ENCODE assay signal across 25 cellular contexts in the genomic region with DNA sequence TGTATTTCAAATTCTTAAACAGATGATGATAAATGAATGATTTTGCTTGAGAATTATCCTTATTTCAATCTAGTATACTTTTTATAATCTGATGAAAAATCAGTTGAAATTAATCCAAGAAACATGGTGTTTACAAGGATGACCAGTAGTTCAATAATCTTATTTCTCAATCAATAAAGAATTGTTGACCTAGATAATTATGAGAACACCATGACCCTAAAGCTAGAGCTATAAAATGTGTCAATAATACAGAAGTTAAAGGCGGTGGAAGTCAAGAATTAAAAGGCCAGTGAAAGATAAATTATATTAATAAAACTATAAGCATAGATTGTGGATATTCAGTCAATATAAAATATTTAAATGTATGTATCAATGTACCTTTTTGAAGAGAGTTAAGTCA.
"Had no signal": no experiment of that assay in that cellular context is flagged by ENCODE, and none has a peak within 500 bp of the region (broad histone marks: within the 10 kb centered on the region; RNA-seq: fewer than 3 reads in every experiment).

No MANE protein-coding gene starts in this region.

- H3K4me3 Mint-ChIP-seq: dendritic cell treated with granulocyte-macrophage colony-stimulating factor and Interleukin-4, amounts not matched to agents 40 ng/mL and 50 ng/mL, for 4 days; effector memory CD8-positive, alpha-beta T cell; endodermal cell had no signal

- H3K9me3 Mint-ChIP-seq: dendritic cell treated with granulocyte-macrophage colony-stimulating factor and Interleukin-4, amounts not matched to agents 40 ng/mL and 50 ng/mL, for 4 days; endodermal cell had no signal

- H3K36me3 ChIP-seq: colonic mucosa, esophagus muscularis mucosa, esophagus squamous epithelium, gastroesophageal sphincter, heart left ventricle, heart right ventricle had no signal

- H3K4me3 ChIP-seq: colonic mucosa, coronary artery, dorsolateral prefrontal cortex, esophagus muscularis mucosa, esophagus squamous epithelium, gastroesophageal sphincter, heart left ventricle, heart right ventricle, hepatocyte had no signal

- H3K27ac ChIP-seq: colonic mucosa, coronary artery, epithelial cell of prostate, esophagus muscularis mucosa, esophagus squamous epithelium, foreskin keratinocyte, gastroesophageal sphincter, heart left ventricle, heart right ventricle, hepatocyte had no signal

- H3K27me3 ChIP-seq: colonic mucosa, dorsolateral prefrontal cortex, esophagus muscularis mucosa, esophagus squamous epithelium, foreskin keratinocyte, gastroesophageal sphincter, heart left ventricle, heart right ventricle, hepatocyte had no signal

- H3K4me1 ChIP-seq: colonic mucosa, esophagus muscularis mucosa, esophagus squamous epithelium, foreskin keratinocyte, gastroesophageal sphincter had no signal

- H3K27ac Mint-ChIP-seq: dendritic cell treated with granulocyte-macrophage colony-stimulating factor and Interleukin-4, amounts not matched to agents 40 ng/mL and 50 ng/mL, for 4 days; effector memory CD8-positive, alpha-beta T cell; endodermal cell had no signal

- H3K9me3 ChIP-seq: colonic mucosa, esophagus muscularis mucosa, esophagus squamous epithelium, gastroesophageal sphincter, heart left ventricle, heart right ventricle had no signal

- DNase-seq: colonic mucosa; cortex of kidney; dermis blood vessel endothelial cell; dorsolateral prefrontal cortex; effector CD4-positive, alpha-beta T cell; effector CD8-positive, alpha-beta T cell; effector memory CD4-positive, alpha-beta T cell; effector memory CD8-positive, alpha-beta T cell; endodermal cell; erythroblast; esophagus squamous epithelium; foreskin fibroblast; foreskin keratinocyte; foreskin melanocyte; glutamatergic neuron; head of caudate nucleus; heart left ventricle; heart right ventricle had no signal

- H3K27me3 Mint-ChIP-seq: dendritic cell treated with granulocyte-macrophage colony-stimulating factor and Interleukin-4, amounts not matched to agents 40 ng/mL and 50 ng/mL, for 4 days; effector memory CD8-positive, alpha-beta T cell had no signal

- ATAC-seq: effector memory CD8-positive, alpha-beta T cell; esophagus mucosa; foreskin keratinocyte; gastroesophageal sphincter; heart left ventricle; heart right ventricle had no signal
